9 cellular contexts compared by ENCODE assay signal in the genomic region with DNA sequence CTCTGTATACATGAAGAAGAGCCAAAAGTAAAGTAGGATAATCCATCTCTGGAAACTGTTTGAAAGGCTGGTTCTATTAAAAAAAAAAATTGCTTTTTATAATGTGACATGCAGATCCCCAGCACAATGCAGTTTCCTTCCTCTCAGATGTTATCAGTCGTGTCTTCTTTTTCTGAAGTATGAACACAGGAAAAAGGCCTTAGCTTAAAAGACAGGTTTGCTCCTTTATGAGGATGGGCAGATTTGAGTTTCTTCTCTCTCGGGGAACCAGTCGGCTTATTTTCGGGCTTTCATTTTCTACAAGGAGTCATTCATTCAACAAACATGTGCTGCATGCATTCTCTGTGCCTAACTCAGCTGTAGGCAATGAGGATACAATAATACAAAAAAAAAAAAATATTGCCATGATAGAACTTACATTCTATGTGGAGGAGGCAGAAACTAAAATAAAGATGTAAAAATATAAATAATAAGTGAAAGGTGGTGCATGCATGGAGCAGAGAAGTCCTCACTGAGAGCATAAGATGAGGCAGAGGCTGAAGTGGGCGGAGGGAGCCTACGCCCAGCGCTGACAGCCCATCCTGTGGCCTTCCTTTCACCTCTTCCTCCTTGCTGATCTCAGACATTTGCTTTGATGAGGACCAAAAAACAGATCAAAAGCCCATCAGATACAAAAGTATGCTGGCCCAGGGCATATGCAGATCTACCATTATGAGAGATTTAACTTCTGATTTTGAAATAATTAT. TPM values are rescaled to one million over a fixed set of nuclear protein-coding genes. Genes with fewer than 3 reads are reported as not detected.
DNase-seq lines count a peak whose midpoint lies in the region; ATAC-seq and TF ChIP-seq lines count a peak whose summit lies in the region.
"Had no signal": no experiment of that assay in that cellular context is flagged by ENCODE, and none has a peak within 500 bp of the region (broad histone marks: within the 10 kb centered on the region; RNA-seq: fewer than 3 reads in every experiment).

A gene (minus strand): TSS at position 513 of the 746 bp plus-strand sequence. CDS start 467 bp downstream, at position 46.

- H3K27me3 ChIP-seq in SK-N-SH (ENCODE audit: insufficient read depth), result no peaks in the 10 kb centered on the region

- H3K79me2 ChIP-seq in SK-N-SH (ENCODE audit: insufficient read depth), result no peaks in the 10 kb centered on the region
- H3K79me2 ChIP-seq in OCI-LY7 (ENCODE audit: insufficient read depth, low read depth, low read length), result no peaks in the 10 kb centered on the region

- H3K36me3 ChIP-seq in SK-N-SH (replicated peaks in 1 of 2; ENCODE audit: control insufficient read depth in 1 of 2, insufficient read depth in 2 of 2, low read length in 1 of 2) (no peaks in the 10 kb centered on the region), OCI-LY7 (ENCODE audit: insufficient read depth, low read length) (no peaks in the 10 kb centered on the region)
- H3K36me3 ChIP-seq: HAP-1 had no signal

- H4K20me1 ChIP-seq in SK-N-SH (ENCODE audit: insufficient read depth) (no peaks in the 10 kb centered on the region), OCI-LY7 (ENCODE audit: insufficient read depth, low read length) (no peaks in the 10 kb centered on the region)

- DNase-seq in SK-N-SH, result no peak
- DNase-seq in natural killer cell, result no peak
- DNase-seq in OCI-LY7 (ENCODE audit: low spot score), result no peak
- no peak for DNase-seq in NOMO-1 treated with DMSO at 0.1 percent for 48 hours (lab: John Stamatoyannopoulos, UW; ENCODE audit: unreplicated experiment)
- DNase-seq in AG20443 (ENCODE audit: low spot score), result no peak
- no peak for DNase-seq in SW 1271 (lab: John Stamatoyannopoulos, UW)

- TF ChIP-seq CTCF in SK-N-SH (IDR thresholded peaks at IDR 0.05) (no peak), natural killer cell (IDR thresholded peaks at IDR 0.05) (no peak), OCI-LY7 (conservative IDR thresholded peaks at IDR 0.05; ENCODE audit: low read length) (no peak)

- CTCF ChIA-PET in SK-N-SH (lab: Yijun Ruan, JAX), result interaction anchor here (2.1 kb wide), 1 partner anchor 10 kb away, joined by 4 read pairs; no protein-coding TSS in a partner anchor
- CTCF ChIA-PET in OCI-LY7 (lab: Charles Lee; ENCODE audit: unreplicated experiment), result no interaction called here

- no peak within 1 kb of the TSS for H3K27ac Mint-ChIP-seq in natural killer cell

- peaks cover 11% of the 10 kb centered on the region in 2 donors for H3K4me1 Mint-ChIP-seq in natural killer cell

- TF ChIP-seq RAD21 in SK-N-SH (IDR thresholded peaks at IDR 0.05; ENCODE audit: low read length), result no peak

- no peak within 1 kb of the TSS for H3K27ac ChIP-seq in SK-N-SH (ENCODE audit: low read depth in 2 of 2, low read length in 1 of 2)
- H3K27ac ChIP-seq in OCI-LY7 (ENCODE audit: low read depth, low read length, poor library complexity, severe bottlenecking), result no peak within 1 kb of the TSS

- H3K4me2 ChIP-seq in SK-N-SH (no peak within 1 kb of the TSS), OCI-LY7 (ENCODE audit: low read length) (no peak within 1 kb of the TSS)

- H3F3A ChIP-seq in SK-N-SH (replicated peaks; ENCODE audit: insufficient read depth), result no peaks in the 10 kb centered on the region

- peak; percentile 39 for ATAC-seq in GM18867 (IDR thresholded peaks at IDR 0.05; ENCODE audit: unreplicated experiment)
- peak; percentile 41 for ATAC-seq in GM21825 (IDR thresholded peaks at IDR 0.05; ENCODE audit: unreplicated experiment)
- ATAC-seq in natural killer cell, result peak; percentile 48 to 65 (median 57)

- no TSS peak for BruUV-seq in OCI-LY7 (replicated peaks; lab: Mats Ljungman, UMichigan)

- H3K9ac ChIP-seq in SK-N-SH, result no peak within 1 kb of the TSS

- 76% methylated on average over 7 of the region's 7 CpGs for WGBS in SK-N-SH (ENCODE audit: low lambda C conversion rate)

- H2AFZ ChIP-seq in SK-N-SH (ENCODE audit: low read depth) (peak within 1 kb of the TSS; percentile 71; the same call in 1 of the 2 replicates), OCI-LY7 (ENCODE audit: low read length) (no peak within 1 kb of the TSS)

- POLR2A ChIA-PET in SK-N-SH (lab: Yijun Ruan, JAX), result no interaction called here
- POLR2A ChIA-PET in OCI-LY7 (lab: Charles Lee), result interaction anchor here (0.7 kb wide), 1 partner anchor 138 kb away, joined by 3 read pairs; no protein-coding TSS in a partner anchor

- peaks cover 4 to 7% of the 10 kb centered on the region in 2 experiments; a peak in 2 of 4 replicates for H3K4me1 ChIP-seq in SK-N-SH (ENCODE audit: control insufficient read depth in 1 of 2, insufficient read depth in 2 of 2, low read depth in 1 of 2, low read length in 1 of 2)
- no peaks in the 10 kb centered on the region for H3K4me1 ChIP-seq in OCI-LY7 (ENCODE audit: insufficient read depth, low read length, poor library complexity, severe bottlenecking)
- H3K4me1 ChIP-seq: HAP-1 had no signal

- peaks cover 16% of the 10 kb centered on the region for H3K36me3 Mint-ChIP-seq in natural killer cell

- H3K9me3 ChIP-seq in SK-N-SH, result no peaks in the 10 kb centered on the region
- H3K9me3 ChIP-seq in OCI-LY7 (ENCODE audit: low read length), result no peaks in the 10 kb centered on the region
- H3K9me3 ChIP-seq: HAP-1 had no signal

- H3K9me3 Mint-ChIP-seq in natural killer cell, result no peaks in the 10 kb centered on the region

- intact Hi-C loops in natural killer cell (cut with micrococcal nuclease) (loop anchor here (1.0 to 10.0 kb wide), 3 partner anchors 12 to 1233 kb away; a partner anchor contains a TSS), OCI-LY7 (cut with micrococcal nuclease; ENCODE audit: unreplicated experiment) (no loop called here)

- H3K4me3 ChIP-seq in SK-N-SH (ENCODE audit: low read depth in 2 of 2, low read length in 1 of 2) (no peak within 1 kb of the TSS), OCI-LY7 (ENCODE audit: low read depth, low read length, poor library complexity, severe bottlenecking) (no peak within 1 kb of the TSS)
- H3K4me3 ChIP-seq: HAP-1 had no signal

- no peaks in the 10 kb centered on the region for H3K9me2 ChIP-seq in SK-N-SH
- no peaks in the 10 kb centered on the region for H3K9me2 ChIP-seq in OCI-LY7 (ENCODE audit: insufficient read depth, low read length)

- TF ChIP-seq EP300 in SK-N-SH (IDR thresholded peaks at IDR 0.05; ENCODE audit: borderline replicate concordance in 1 of 2, low read depth in 1 of 2, low read length in 1 of 2), result no peak

- no peaks in the 10 kb centered on the region for H3K27me3 Mint-ChIP-seq in natural killer cell (ENCODE audit: low read depth in 2 of 2)

- H3K4me3 Mint-ChIP-seq in natural killer cell, result no peak within 1 kb of the TSS

TF ChIP-seq in SK-N-SH, 30 proteins besides CTCF, POLR2A, EP300 and RAD21:
- TF ChIP-seq FOSL2 (IDR thresholded peaks at IDR 0.05; ENCODE audit: borderline replicate concordance, low read depth), result no peak
- TF ChIP-seq, protein P1, sequence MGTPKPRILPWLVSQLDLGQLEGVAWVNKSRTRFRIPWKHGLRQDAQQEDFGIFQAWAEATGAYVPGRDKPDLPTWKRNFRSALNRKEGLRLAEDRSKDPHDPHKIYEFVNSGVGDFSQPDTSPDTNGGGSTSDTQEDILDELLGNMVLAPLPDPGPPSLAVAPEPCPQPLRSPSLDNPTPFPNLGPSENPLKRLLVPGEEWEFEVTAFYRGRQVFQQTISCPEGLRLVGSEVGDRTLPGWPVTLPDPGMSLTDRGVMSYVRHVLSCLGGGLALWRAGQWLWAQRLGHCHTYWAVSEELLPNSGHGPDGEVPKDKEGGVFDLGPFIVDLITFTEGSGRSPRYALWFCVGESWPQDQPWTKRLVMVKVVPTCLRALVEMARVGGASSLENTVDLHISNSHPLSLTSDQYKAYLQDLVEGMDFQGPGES (IDR thresholded peaks at IDR 0.05; ENCODE audit: low read depth, low read length), result no peak
- TF ChIP-seq GATA2 (CRISPR knock-in tag; IDR thresholded peaks at IDR 0.05), result peak; percentile 19; the same call in 1 of the 2 replicates
- TF ChIP-seq TCF12 (IDR thresholded peaks at IDR 0.05), result peak; percentile 17; the same call in 1 of the 2 replicates
TF ChIP-seq in SK-N-SH: peak in this region for 2.

RNA-seq across cellular contexts. Expression of the gene that starts here (rescaled TPM):
- 0.31 and 0.56 TPM in 2 replicates for polyA plus RNA-seq in SK-N-SH (2012; rRNA removed)
- polyA plus RNA-seq in SK-N-SH (2012; cell fraction: cytosol; rRNA removed), result 0.37 and 0.44 TPM in 2 replicates
- 0.65 and 1.1 TPM in 2 replicates for polyA plus RNA-seq in SK-N-SH (2012; cell fraction: nucleus; rRNA removed)
- total RNA-seq in natural killer cell, result 100 to 1,000 TPM; 151 to 178 (median 162) TPM
- total RNA-seq in OCI-LY7 (2014; rRNA removed; shearing (Covaris generic)), result not detected in 2 replicates
- 0.25 TPM in 1 of 2 replicates, not detected in the other for total RNA-seq in OCI-LY7 (2022)

Comparison
In these comparisons a context has a peak if more than half of its experiments do, and no peak if none do; other contexts are left out.
1. RNA of the gene that starts here (total RNA-seq): 151 to 178 TPM in natural killer cell; 0.25 TPM in OCI-LY7; every median in the first group is over 100 times any median in the second.
2. Peak in every context shown above with its lines, with median percentiles within 50 percentile points of each other: ATAC-seq.